In genomic region chr10:42630537-42631134, GRCh38 we compare ENCODE assay signal across 15 cellular contexts. TPM values are rescaled to one million over a fixed set of nuclear protein-coding genes. Genes with fewer than 3 reads are reported as not detected.
DNase-seq lines count a peak whose midpoint lies in the region; ATAC-seq and TF ChIP-seq lines count a peak whose summit lies in the region.
"Had no signal": no experiment of that assay in that cellular context is flagged by ENCODE, and none has a peak within 500 bp of the region (broad histone marks: within the 10 kb centered on the region; RNA-seq: fewer than 3 reads in every experiment).

No MANE protein-coding gene starts in this region.

- H3K36me3 ChIP-seq in A673 (ENCODE audit: insufficient read depth, low read length, poor library complexity, severe bottlenecking) (peaks cover 28% of the 10 kb centered on the region), HAP-1 (replicated peaks) (peaks cover 33% of the 10 kb centered on the region)

- no peak overlapping the region for H3K27ac ChIP-seq in A673 (ENCODE audit: low read depth, low read length, poor library complexity, severe bottlenecking)
- H3K27ac ChIP-seq: esophagus squamous epithelium, right atrium auricular region had no signal

- no peak overlapping the region for H3K4me3 Mint-ChIP-seq in activated CD4-positive, alpha-beta T cell treated with anti-CD3 and anti-CD28 coated beads, Interleukin-2, amount 10 ng/mL, durations not matched to agents 7 days and 5 days
- peak overlapping the region; percentile 69 for H3K4me3 Mint-ChIP-seq in natural killer cell
- no peak overlapping the region for H3K4me3 Mint-ChIP-seq in glutamatergic neuron (ENCODE audit: unreplicated experiment)
- H3K4me3 Mint-ChIP-seq: neural crest cell, type B pancreatic cell had no signal

- no peaks in the 10 kb centered on the region for H3K27me3 Mint-ChIP-seq in activated CD4-positive, alpha-beta T cell treated with anti-CD3 and anti-CD28 coated beads, Interleukin-2, amount 10 ng/mL, durations not matched to agents 7 days and 5 days
- H3K27me3 Mint-ChIP-seq in natural killer cell (ENCODE audit: low read depth in 2 of 2) = no peaks in the 10 kb centered on the region
- peaks cover 1% of the 10 kb centered on the region for H3K27me3 Mint-ChIP-seq in glutamatergic neuron (ENCODE audit: unreplicated experiment)
- H3K27me3 Mint-ChIP-seq: type B pancreatic cell had no signal

- peak; percentile 39 to 53 (median 44) for ATAC-seq in natural killer cell
- ATAC-seq: left ventricle myocardium superior had no signal

- no peak overlapping the region for H3K4me3 ChIP-seq in A673 (ENCODE audit: low read depth, low read length, poor library complexity, severe bottlenecking)
- H3K4me3 ChIP-seq in HAP-1 = no peak overlapping the region
- H3K4me3 ChIP-seq: esophagus squamous epithelium, right atrium auricular region had no signal

- no TSS peak for BruUV-seq in A673 (replicated peaks; lab: Mats Ljungman, UMichigan)

- H3K9me3 Mint-ChIP-seq in activated CD4-positive, alpha-beta T cell treated with anti-CD3 and anti-CD28 coated beads, Interleukin-2, amount 10 ng/mL, durations not matched to agents 7 days and 5 days = peaks cover 12% of the 10 kb centered on the region
- H3K9me3 Mint-ChIP-seq in natural killer cell (no peaks in the 10 kb centered on the region), glutamatergic neuron (ENCODE audit: unreplicated experiment) (no peaks in the 10 kb centered on the region)
- H3K9me3 Mint-ChIP-seq: neural crest cell, type B pancreatic cell had no signal

- H3K9me3 ChIP-seq in A673 (ENCODE audit: low read depth, low read length, poor library complexity, severe bottlenecking) = no peaks in the 10 kb centered on the region
- no peaks in the 10 kb centered on the region for H3K9me3 ChIP-seq in HAP-1
- H3K9me3 ChIP-seq: esophagus squamous epithelium, right atrium auricular region had no signal

- H3K27me3 ChIP-seq in A673 (replicated peaks; ENCODE audit: insufficient read depth, low read depth, low read length, poor library complexity) (no peaks in the 10 kb centered on the region), HAP-1 (ENCODE audit: low read depth) (no peaks in the 10 kb centered on the region)
- H3K27me3 ChIP-seq: esophagus squamous epithelium, right atrium auricular region had no signal

- intact Hi-C loops in natural killer cell (cut with micrococcal nuclease) (no loop called here), A673 (cut with micrococcal nuclease; ENCODE audit: unreplicated experiment) (no loop called here)

- CTCF ChIA-PET in activated CD4-positive, alpha-beta T cell treated with anti-CD3 and anti-CD28 coated beads, Interleukin-2, amount 10 ng/mL, durations not matched to agents 7 days and 5 days (lab: Charles Lee) = no interaction called here
- CTCF ChIA-PET in A673 (lab: Charles Lee) = no interaction called here

- in situ Hi-C loops in HAP-1 (cut with MboI; ENCODE audit: low sequenced_read_pairs) = no loop called here

- POLR2A ChIA-PET in activated CD4-positive, alpha-beta T cell treated with anti-CD3 and anti-CD28 coated beads, Interleukin-2, amount 10 ng/mL, durations not matched to agents 7 days and 5 days (lab: Charles Lee) = no interaction called here
- POLR2A ChIA-PET in A673 (lab: Charles Lee; ENCODE audit: low non-redundant PET) = no interaction called here

- peak overlapping the region; percentile 76 for H3K27ac Mint-ChIP-seq in activated CD4-positive, alpha-beta T cell treated with anti-CD3 and anti-CD28 coated beads, Interleukin-2, amount 10 ng/mL, durations not matched to agents 7 days and 5 days
- H3K27ac Mint-ChIP-seq in natural killer cell = peak overlapping the region; percentile 73 to 85
- no peak overlapping the region for H3K27ac Mint-ChIP-seq in glutamatergic neuron (ENCODE audit: unreplicated experiment)
- H3K27ac Mint-ChIP-seq: type B pancreatic cell had no signal

- TF ChIP-seq CTCF in natural killer cell (IDR thresholded peaks at IDR 0.05) (no peak), glutamatergic neuron (IDR thresholded peaks at IDR 0.05; ENCODE audit: partially characterized antibody, unreplicated experiment) (no peak), A673 (conservative IDR thresholded peaks at IDR 0.05; ENCODE audit: low read depth, low read length) (no peak)

- DNase-seq in activated CD4-positive, alpha-beta T cell treated with anti-CD3 and anti-CD28 coated beads, Interleukin-2, amount 10 ng/mL, durations not matched to agents 7 days and 5 days = no peak
- DNase-seq in activated CD4-positive, alpha-beta T cell treated with anti-CD3 and anti-CD28 coated beads, Interleukin-2, amount 50 U/mL, for 48 hours = no peak
- DNase-seq in LHCN-M2 (ENCODE audit: low read depth) = peak; percentile 23
- peak; percentile 35 for DNase-seq in astrocyte of the hippocampus (ENCODE audit: low read depth, low spot score)
- no peak for DNase-seq in natural killer cell
- DNase-seq in glutamatergic neuron = no peak
- no peak for DNase-seq in A673 (ENCODE audit: low spot score)
- DNase-seq in HAP-1 (ENCODE audit: low spot score in 2 of 2) = no peak
- DNase-seq: aorta; esophagus squamous epithelium; left ventricle myocardium superior; stimulated activated CD4-positive, alpha-beta T cell treated with anti-CD3 and anti-CD28 coated beads, Interleukin-2, amount 100 ng/mL, for 48 hours had no signal

- H3K4me1 ChIP-seq in A673 (ENCODE audit: insufficient read depth, low read length, poor library complexity, severe bottlenecking) (no peaks in the 10 kb centered on the region), HAP-1 (no peaks in the 10 kb centered on the region)
- H3K4me1 ChIP-seq: right atrium auricular region had no signal

- peaks cover 89% of the 10 kb centered on the region for H3K36me3 Mint-ChIP-seq in activated CD4-positive, alpha-beta T cell treated with anti-CD3 and anti-CD28 coated beads, Interleukin-2, amount 10 ng/mL, durations not matched to agents 7 days and 5 days (ENCODE audit: low read depth)
- peaks cover 36% of the 10 kb centered on the region for H3K36me3 Mint-ChIP-seq in natural killer cell
- H3K36me3 Mint-ChIP-seq in glutamatergic neuron (ENCODE audit: unreplicated experiment) = no peaks in the 10 kb centered on the region

- peaks cover 45% of the 10 kb centered on the region for H3K4me1 Mint-ChIP-seq in activated CD4-positive, alpha-beta T cell treated with anti-CD3 and anti-CD28 coated beads, Interleukin-2, amount 10 ng/mL, durations not matched to agents 7 days and 5 days
- H3K4me1 Mint-ChIP-seq in natural killer cell (peaks cover 19 to 26% of the 10 kb centered on the region in 2 donors), glutamatergic neuron (ENCODE audit: low read depth, unreplicated experiment) (no peaks in the 10 kb centered on the region)

RNA-seq across cellular contexts. Expression of gene ZNF33B, which starts 7.7 kb away (rescaled TPM):
- total RNA-seq in activated CD4-positive, alpha-beta T cell treated with anti-CD3 and anti-CD28 coated beads, Interleukin-2, amount 10 ng/mL, durations not matched to agents 7 days and 5 days = 10 to 100 TPM; 32.9 to 34.9 TPM
- total RNA-seq in LHCN-M2 (2014; rRNA removed) = 3.5 and 3.7 TPM in 2 replicates
- 1.2 TPM for polyA plus RNA-seq in LHCN-M2 (2012)
- total RNA-seq in natural killer cell = 10 to 100 TPM; 14.8 to 25.6 (median 17.8) TPM
- 37.5 TPM for total RNA-seq in glutamatergic neuron (ENCODE audit: unreplicated experiment)
- 15.7 and 18.3 TPM in 2 replicates for total RNA-seq in A673 (2021)

Comparison
In these comparisons a context has a peak if more than half of its experiments do, and no peak if none do; other contexts are left out.
1. DNase-seq: peak in LHCN-M2 (single experiment) and astrocyte of the hippocampus (single experiment); none in activated CD4-positive, alpha-beta T cell treated with anti-CD3 and anti-CD28 coated beads, Interleukin-2, amount 10 ng/mL, durations not matched to agents 7 days and 5 days (single experiment), activated CD4-positive, alpha-beta T cell treated with anti-CD3 and anti-CD28 coated beads, Interleukin-2, amount 50 U/mL, for 48 hours (0 of 2), natural killer cell (single experiment), glutamatergic neuron (single experiment), A673 (single experiment) and HAP-1 (0 of 2).